In genomic region chr6:70280462-70280861, GRCh38 we compare ENCODE assay signal across 14 cellular contexts. TPM values are rescaled to one million over a fixed set of nuclear protein-coding genes. Genes with fewer than 3 reads are reported as not detected.
DNase-seq lines count a peak whose midpoint lies in the region; ATAC-seq and TF ChIP-seq lines count a peak whose summit lies in the region.
"Had no signal": no experiment of that assay in that cellular context is flagged by ENCODE, and none has a peak within 500 bp of the region (broad histone marks: within the 10 kb centered on the region; RNA-seq: fewer than 3 reads in every experiment).

No MANE protein-coding gene starts in this region.

- peak overlapping the region; percentile 69; the same call in 1 of the 2 replicates for H3K14ac ChIP-seq in H9 (ENCODE audit: insufficient read depth, low read length)

- no peak overlapping the region for H3K9ac ChIP-seq in H9 (ENCODE audit: extremely low read depth, insufficient read length, low read length)

- no peak overlapping the region for H3K4me3 ChIP-seq in RWPE2 (ENCODE audit: severe bottlenecking)
- H3K4me3 ChIP-seq: colonic mucosa, esophagus squamous epithelium had no signal

- no CpG with 5 or more reads among the region's 14 CpGs for WGBS in H9 (ENCODE audit: extremely low coverage, insufficient read length, low lambda C conversion rate)

- peaks cover 11 to 18% of the 10 kb centered on the region in 2 experiments for H3K4me1 Mint-ChIP-seq in H9
- H3K4me1 Mint-ChIP-seq: CD4-positive, CD25-positive, alpha-beta regulatory T cell had no signal

- H3K4me1 ChIP-seq in H9 (ENCODE audit: insufficient read depth, low read length) (no peaks in the 10 kb centered on the region; the same call in 1 of the 2 replicates), RWPE2 (ENCODE audit: insufficient read depth, poor library complexity, severe bottlenecking) (no peaks in the 10 kb centered on the region)

- no peak overlapping the region for H2BK120ac ChIP-seq in H9 (ENCODE audit: low read depth, low read length, poor library complexity, severe bottlenecking)

- ATAC-seq in RWPE2 (ENCODE audit: low read depth) (peak; percentile 19; the same call in 1 of the 3 replicates), GM21786 (IDR thresholded peaks at IDR 0.05; ENCODE audit: unreplicated experiment) (no peak)

- no peak overlapping the region for H3K4ac ChIP-seq in H9 (ENCODE audit: low read depth, low read length)

- H3K27ac ChIP-seq in H9 (ENCODE audit: insufficient read length, low read depth, low read length) = no peak overlapping the region
- no peak overlapping the region for H3K27ac ChIP-seq in RWPE2 (ENCODE audit: poor library complexity, severe bottlenecking)
- H3K27ac ChIP-seq: colonic mucosa, esophagus squamous epithelium had no signal

- no peak overlapping the region for H3K56ac ChIP-seq in H9 (ENCODE audit: insufficient read length, low read depth, low read length)

- H3K27me3 Mint-ChIP-seq in H9 (ENCODE audit: low read depth) = peaks cover 56% of the 10 kb centered on the region

- no peak overlapping the region for H3K27ac Mint-ChIP-seq in H9
- H3K27ac Mint-ChIP-seq: CD4-positive, CD25-positive, alpha-beta regulatory T cell had no signal

- H2BK12ac ChIP-seq in H9 (ENCODE audit: insufficient read length, low read depth, low read length) = no peak overlapping the region

- peaks cover 6 to 8% of the 10 kb centered on the region in 2 experiments; a peak in 4 of 5 replicates for H3K9me3 Mint-ChIP-seq in H9
- H3K9me3 Mint-ChIP-seq: CD4-positive, CD25-positive, alpha-beta regulatory T cell had no signal

- no peaks in the 10 kb centered on the region for H3K36me3 ChIP-seq in RWPE2 (ENCODE audit: low read depth)
- H3K36me3 ChIP-seq: colonic mucosa, esophagus squamous epithelium had no signal

- H2AFZ ChIP-seq in H9 (ENCODE audit: low read length) = no peak overlapping the region

- no peaks in the 10 kb centered on the region for H3K79me2 ChIP-seq in H9 (ENCODE audit: insufficient read depth, low read length)

- no peaks in the 10 kb centered on the region for H3K79me1 ChIP-seq in H9 (ENCODE audit: insufficient read depth, low read depth, low read length, poor library complexity, severe bottlenecking)

- no peak overlapping the region for H4K8ac ChIP-seq in H9 (replicated peaks; ENCODE audit: insufficient read length, low read depth, low read length)

- TF ChIP-seq CTCF in H9 (conservative IDR thresholded peaks at IDR 0.05) (no peak), RWPE2 (IDR thresholded peaks at IDR 0.05; ENCODE audit: poor library complexity, severe bottlenecking) (no peak), GM10248 (IDR thresholded peaks at IDR 0.05; ENCODE audit: control extremely low read depth, extremely low read depth, low read depth, missing control alignments) (no peak)

- DNase-seq in H9 = peak; percentile 49
- DNase-seq in NCI-H2029 treated with DMSO at 0.1 percent for 48 hours (lab: John Stamatoyannopoulos, UW) = peak; percentile 90
- no peak for DNase-seq in RWPE2 (ENCODE audit: low spot score)
- peak; percentile 83 for DNase-seq in mucosa of gallbladder (ENCODE audit: low spot score)
- no peak for DNase-seq in activated CD4-positive, alpha-beta T cell treated with anti-CD3 and anti-CD28 coated beads for 4 hours
- no peak for DNase-seq in foreskin melanocyte
- DNase-seq in GM10248 (ENCODE audit: extremely low spot score) = no peak
- DNase-seq: activated CD4-positive, alpha-beta T cell treated with anti-CD3 and anti-CD28 coated beads for 1 hour; CD4-positive, CD25-positive, alpha-beta regulatory T cell; colonic mucosa; esophagus squamous epithelium; mammary epithelial cell; NK-92 treated with Interleukin-12 subunit alpha and Interleukin-12 subunit beta, amount 100 ng/mL, for 24 hours had no signal

- no peak overlapping the region for H3K23ac ChIP-seq in H9 (ENCODE audit: insufficient read length, low read depth, low read length)

- H4K5ac ChIP-seq in H9 (ENCODE audit: insufficient read length, low read depth, low read length) = no peak overlapping the region

- peaks cover 0 to 6% (median 6%) of the 10 kb centered on the region in 3 experiments; a peak in 4 of 7 replicates for H3K36me3 Mint-ChIP-seq in H9 (ENCODE audit: insufficient read depth in 1 of 3, low read depth in 3 of 3)
- H3K36me3 Mint-ChIP-seq: CD4-positive, CD25-positive, alpha-beta regulatory T cell had no signal

- H4K20me1 ChIP-seq in H9 (ENCODE audit: control insufficient read depth, insufficient read depth, insufficient read length) = no peaks in the 10 kb centered on the region

- H3K27me3 ChIP-seq in H9 (ENCODE audit: insufficient read depth, low read length) = peaks cover 10% of the 10 kb centered on the region; the same call in 1 of the 2 replicates
- H3K27me3 ChIP-seq in RWPE2 (ENCODE audit: insufficient read depth, poor library complexity, severe bottlenecking) = peaks cover 39% of the 10 kb centered on the region

- peak overlapping the region; percentile 14 to 26; a peak in 2 of 5 replicates for H3K4me3 Mint-ChIP-seq in H9
- H3K4me3 Mint-ChIP-seq: CD4-positive, CD25-positive, alpha-beta regulatory T cell had no signal

- H2AK5ac ChIP-seq in H9 (ENCODE audit: insufficient read length, low read length) = no peak overlapping the region

- H3K9me3 ChIP-seq in H9 (ENCODE audit: control insufficient read depth, low read depth, low read length) (no peaks in the 10 kb centered on the region), RWPE2 (ENCODE audit: severe bottlenecking) (no peaks in the 10 kb centered on the region)
- H3K9me3 ChIP-seq: colonic mucosa, esophagus squamous epithelium had no signal

- H3T11ph ChIP-seq in H9 (ENCODE audit: low read length) = no peak overlapping the region

- peaks cover 9% of the 10 kb centered on the region for H3K23me2 ChIP-seq in H9 (ENCODE audit: insufficient read length, low read depth, low read length, poor library complexity, severe bottlenecking)

- POLR2A ChIA-PET in GM10248 (lab: Yijun Ruan, JAX) = no interaction called here

- H4K91ac ChIP-seq in H9 (ENCODE audit: insufficient read length, low read depth, low read length) = no peak overlapping the region

- no peak overlapping the region for H2BK15ac ChIP-seq in H9 (ENCODE audit: low read depth, low read length)

- no peak overlapping the region for H2BK20ac ChIP-seq in H9 (ENCODE audit: low read depth, low read length, poor library complexity, severe bottlenecking)

- H3K4me2 ChIP-seq in H9 (ENCODE audit: insufficient read depth, insufficient read length, low read length) = peak overlapping the region; percentile 55

- no peak overlapping the region for H3K18ac ChIP-seq in H9 (ENCODE audit: insufficient read length, low read depth, low read length)

- H2BK5ac ChIP-seq in H9 (ENCODE audit: insufficient read length, low read length) = no peak overlapping the region

- CTCF ChIA-PET in GM10248 (lab: Yijun Ruan, JAX) = no interaction called here

RNA-seq across cellular contexts. Expression of gene COL9A1, which starts 22.4 kb away (rescaled TPM):
- 7.7 and 7.8 TPM in 2 replicates for total RNA-seq in H9 (2021)
- 0.09 TPM for total RNA-seq in mucosa of gallbladder
- total RNA-seq: CD4-positive, CD25-positive, alpha-beta regulatory T cell; mammary epithelial cell had no signal

Comparison
In these comparisons a context has a peak if more than half of its experiments do, and no peak if none do; other contexts are left out.
1. DNase-seq: peak in H9 (single experiment), NCI-H2029 treated with DMSO at 0.1 percent for 48 hours (single experiment) and mucosa of gallbladder (single experiment); none in RWPE2 (single experiment), activated CD4-positive, alpha-beta T cell treated with anti-CD3 and anti-CD28 coated beads for 4 hours (0 of 2), foreskin melanocyte (single experiment) and GM10248 (single experiment).